Comparison of ENCODE assay signal across 9 cellular contexts in the genomic region with DNA sequence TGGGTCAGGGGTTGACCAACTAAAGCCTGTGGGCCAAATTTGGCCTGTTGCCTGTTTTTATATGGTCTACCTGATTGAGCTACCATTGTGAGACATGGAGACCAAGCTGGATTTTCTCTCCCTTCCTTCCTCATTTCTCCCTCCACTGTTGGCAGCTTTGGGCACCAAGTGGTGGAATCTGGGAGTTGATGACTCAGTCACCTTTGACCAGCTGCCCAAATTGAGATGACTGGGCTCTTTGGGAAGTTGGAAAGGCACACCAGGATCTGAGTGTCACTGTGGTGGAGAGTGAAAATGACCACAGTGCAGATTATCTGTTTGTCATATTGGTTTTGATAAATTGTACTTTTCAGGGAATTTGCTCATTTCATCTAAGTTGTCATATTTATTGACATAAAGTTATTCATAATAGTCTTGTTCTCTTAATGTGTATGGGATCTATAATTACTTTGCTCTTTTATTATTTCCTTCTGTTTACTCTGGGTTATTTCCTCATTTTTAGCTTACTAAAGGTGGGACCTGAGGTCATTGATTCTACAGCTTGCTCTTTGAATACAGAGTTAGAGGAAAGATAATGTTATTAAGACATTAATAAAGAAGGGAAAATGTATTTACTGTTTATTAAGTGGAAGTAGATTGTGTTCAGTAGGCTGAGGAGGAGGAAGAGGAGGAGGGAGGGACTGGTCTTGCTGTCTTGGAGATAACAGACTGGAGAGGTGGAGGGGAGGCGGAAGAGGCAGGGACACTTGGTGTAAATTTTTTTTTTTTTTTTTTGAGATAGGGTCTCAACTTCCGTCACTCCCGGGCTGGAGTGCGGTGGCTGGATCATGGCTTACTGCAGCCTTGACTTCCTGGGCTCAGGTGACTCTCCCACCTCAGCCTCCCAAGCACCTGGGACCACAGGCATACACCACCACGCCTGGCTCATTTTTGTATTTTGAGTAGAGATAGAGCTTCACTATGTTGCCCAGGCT. TPM values are rescaled to one million over a fixed set of nuclear protein-coding genes. Genes with fewer than 3 reads are reported as not detected.
A peak's percentile ranks its signal among the peaks of the same experiment; 100 is the strongest.
DNase-seq lines count a peak whose midpoint lies in the region; ATAC-seq and TF ChIP-seq lines count a peak whose summit lies in the region.
"Had no signal": no experiment of that assay in that cellular context is flagged by ENCODE, and none has a peak within 500 bp of the region (broad histone marks: within the 10 kb centered on the region; RNA-seq: fewer than 3 reads in every experiment).

No MANE protein-coding gene starts in this region.

- H3K4ac ChIP-seq in H9 (ENCODE audit: low read depth, low read length) = no peak overlapping the region

- H3K27me3 ChIP-seq in H9 (ENCODE audit: insufficient read depth, low read length) = no peaks in the 10 kb centered on the region
- H3K27me3 ChIP-seq in foreskin keratinocyte = no peaks in the 10 kb centered on the region
- no peaks in the 10 kb centered on the region for H3K27me3 ChIP-seq in smooth muscle cell (ENCODE audit: low read depth)
- H3K27me3 ChIP-seq: upper lobe of left lung had no signal

- H3K4me2 ChIP-seq in H9 (ENCODE audit: insufficient read depth, insufficient read length, low read length) = no peak overlapping the region
- peak overlapping the region; percentile 6 for H3K4me2 ChIP-seq in smooth muscle cell

- H3K4me3 ChIP-seq in smooth muscle cell = no peak overlapping the region
- H3K4me3 ChIP-seq: upper lobe of left lung had no signal

- H3K4me3 Mint-ChIP-seq in H9 = no peak overlapping the region
- H3K4me3 Mint-ChIP-seq: T-helper 1 cell treated with Interleukin-12 subunit alpha and Interleukin-12 subunit beta and Interleukin-4 antibody, amounts not matched to agents 30 μg/mL and 1 μg/mL, for 36 hours had no signal

- H3K9ac ChIP-seq in H9 (ENCODE audit: extremely low read depth, insufficient read length, low read length) (no peak overlapping the region), smooth muscle cell (ENCODE audit: low read depth) (no peak overlapping the region)

- no peaks in the 10 kb centered on the region for H3K9me3 Mint-ChIP-seq in H9
- H3K9me3 Mint-ChIP-seq: T-helper 1 cell treated with Interleukin-12 subunit alpha and Interleukin-12 subunit beta and Interleukin-4 antibody, amounts not matched to agents 30 μg/mL and 1 μg/mL, for 36 hours had no signal

- peaks cover 30 to 31% of the 10 kb centered on the region in 2 experiments for H3K4me1 Mint-ChIP-seq in H9

- H3K36me3 ChIP-seq in smooth muscle cell (ENCODE audit: low read depth) = no peaks in the 10 kb centered on the region
- H3K36me3 ChIP-seq: upper lobe of left lung had no signal

- H4K8ac ChIP-seq in H9 (replicated peaks; ENCODE audit: insufficient read length, low read depth, low read length) = no peak overlapping the region

- H3K23me2 ChIP-seq in H9 (ENCODE audit: insufficient read length, low read depth, low read length, poor library complexity, severe bottlenecking) = no peaks in the 10 kb centered on the region

- no peak overlapping the region for H3K18ac ChIP-seq in H9 (ENCODE audit: insufficient read length, low read depth, low read length)

- H3K79me1 ChIP-seq in H9 (ENCODE audit: insufficient read depth, low read depth, low read length, poor library complexity, severe bottlenecking) = peaks cover 8% of the 10 kb centered on the region

- H2BK120ac ChIP-seq in H9 (ENCODE audit: low read depth, low read length, poor library complexity, severe bottlenecking) = no peak overlapping the region

- H2AFZ ChIP-seq in H9 (ENCODE audit: low read length) (no peak overlapping the region), smooth muscle cell (ENCODE audit: low read depth) (no peak overlapping the region)

- H3K9me3 ChIP-seq in H9 (ENCODE audit: control insufficient read depth, low read depth, low read length) = no peaks in the 10 kb centered on the region
- H3K9me3 ChIP-seq in smooth muscle cell (replicated peaks; ENCODE audit: low read depth) = no peaks in the 10 kb centered on the region
- H3K9me3 ChIP-seq: upper lobe of left lung had no signal

- H3K27ac ChIP-seq in H9 (ENCODE audit: insufficient read length, low read depth, low read length) (no peak overlapping the region), foreskin keratinocyte (no peak overlapping the region), smooth muscle cell (ENCODE audit: low read depth) (no peak overlapping the region)

- H3K14ac ChIP-seq in H9 (ENCODE audit: insufficient read depth, low read length) = no peak overlapping the region

- H4K5ac ChIP-seq in H9 (ENCODE audit: insufficient read length, low read depth, low read length) = no peak overlapping the region

- no peaks in the 10 kb centered on the region for H4K20me1 ChIP-seq in H9 (ENCODE audit: control insufficient read depth, insufficient read depth, insufficient read length)
- peaks cover 99% of the 10 kb centered on the region for H4K20me1 ChIP-seq in smooth muscle cell (ENCODE audit: low read depth)

- H2BK5ac ChIP-seq in H9 (ENCODE audit: insufficient read length, low read length) = no peak overlapping the region

- no peak overlapping the region for H2AK5ac ChIP-seq in H9 (ENCODE audit: insufficient read length, low read length)

- DNase-seq in H9 (no peak), T1000 (lab: John Stamatoyannopoulos, UW) (peak; percentile 24), foreskin keratinocyte (peak in 1 of 2 donors; percentile 39), smooth muscle cell (lab: John Stamatoyannopoulos, UW; ENCODE audit: unreplicated experiment) (no peak), cortex of kidney (lab: John Stamatoyannopoulos, UW) (no peak)

- TF ChIP-seq CTCF in H9 (conservative IDR thresholded peaks at IDR 0.05) = no peak
- no peak for TF ChIP-seq CTCF in foreskin keratinocyte (conservative IDR thresholded peaks at IDR 0.05)
- TF ChIP-seq CTCF in smooth muscle cell (IDR thresholded peaks at IDR 0.05; ENCODE audit: borderline replicate concordance, insufficient read depth, poor library complexity, severe bottlenecking) = no peak

- no peaks in the 10 kb centered on the region for H3F3A ChIP-seq in smooth muscle cell (ENCODE audit: low read depth)

- WGBS in H9 (ENCODE audit: extremely low coverage, insufficient read length, low lambda C conversion rate) = no CpG with 5 or more reads among the region's 5 CpGs
- 100% methylated on average over 5 of the region's 5 CpGs for WGBS in smooth muscle cell (ENCODE audit: low lambda C conversion rate)

- H3K36me3 Mint-ChIP-seq in H9 (ENCODE audit: insufficient read depth in 1 of 3, low read depth in 3 of 3) = peaks cover 5 to 15% (median 13%) of the 10 kb centered on the region in 3 experiments; a peak in 6 of 7 replicates

- H3K27ac Mint-ChIP-seq in H9 = peak overlapping the region in 2 of 3 experiments; percentile 7 to 14; a peak in 3 of 7 replicates
- H3K27ac Mint-ChIP-seq: T-helper 1 cell treated with Interleukin-12 subunit alpha and Interleukin-12 subunit beta and Interleukin-4 antibody, amounts not matched to agents 30 μg/mL and 1 μg/mL, for 36 hours had no signal

- H3K79me2 ChIP-seq in H9 (ENCODE audit: insufficient read depth, low read length) = peaks cover 25% of the 10 kb centered on the region; the same call in 1 of the 2 replicates
- peaks cover 100% of the 10 kb centered on the region for H3K79me2 ChIP-seq in smooth muscle cell (ENCODE audit: low read depth)

- H3T11ph ChIP-seq in H9 (ENCODE audit: low read length) = no peak overlapping the region

- H3K56ac ChIP-seq in H9 (ENCODE audit: insufficient read length, low read depth, low read length) = no peak overlapping the region

- H3K4me1 ChIP-seq in H9 (ENCODE audit: insufficient read depth, low read length) (peaks cover 2% of the 10 kb centered on the region), foreskin keratinocyte (peaks cover 8% of the 10 kb centered on the region), smooth muscle cell (ENCODE audit: low read depth) (peaks cover 17% of the 10 kb centered on the region)

- H2BK15ac ChIP-seq in H9 (ENCODE audit: low read depth, low read length) = no peak overlapping the region

- no peaks in the 10 kb centered on the region for H3K27me3 Mint-ChIP-seq in H9 (ENCODE audit: low read depth)

- H4K91ac ChIP-seq in H9 (ENCODE audit: insufficient read length, low read depth, low read length) = no peak overlapping the region

- no peak overlapping the region for H3K23ac ChIP-seq in H9 (ENCODE audit: insufficient read length, low read depth, low read length)

- H2BK20ac ChIP-seq in H9 (ENCODE audit: low read depth, low read length, poor library complexity, severe bottlenecking) = no peak overlapping the region

- ATAC-seq in foreskin keratinocyte (peak; percentile 71), HG03520 (IDR thresholded peaks at IDR 0.05; ENCODE audit: unreplicated experiment) (no peak), HG03175 (IDR thresholded peaks at IDR 0.05; ENCODE audit: unreplicated experiment) (no peak)

- H2BK12ac ChIP-seq in H9 (ENCODE audit: insufficient read length, low read depth, low read length) = no peak overlapping the region

RNA-seq across cellular contexts. Expression of gene AGFG1, which starts 31.8 kb away (rescaled TPM):
- total RNA-seq in H9 (2021) = 106 and 109 TPM in 2 replicates
- 80.3 and 83.0 TPM in 2 replicates for total RNA-seq in foreskin keratinocyte
- polyA plus RNA-seq in foreskin keratinocyte = 42.1 and 47.6 TPM in 2 replicates
- total RNA-seq in smooth muscle cell = 127 and 143 TPM in 2 replicates
- 60.5 and 61.1 TPM in 2 replicates for polyA plus RNA-seq in smooth muscle cell
